ENCODE assay signal across 1 cellular context in genomic region chr2:27322766-27323591, GRCh38.
TF ChIP-seq lines count a peak whose summit lies in the region.

A gene with protein sequence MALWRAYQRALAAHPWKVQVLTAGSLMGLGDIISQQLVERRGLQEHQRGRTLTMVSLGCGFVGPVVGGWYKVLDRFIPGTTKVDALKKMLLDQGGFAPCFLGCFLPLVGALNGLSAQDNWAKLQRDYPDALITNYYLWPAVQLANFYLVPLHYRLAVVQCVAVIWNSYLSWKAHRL (minus strand): TSS chr2:27323097. CDS start chr2:27322517, 580 bp downstream.

TF ChIP-seq in HepG2, 621 proteins besides CTCF, POLR2A, EP300 and RAD21 (continued from another document and continues in another):
- TF ChIP-seq, protein P1, sequence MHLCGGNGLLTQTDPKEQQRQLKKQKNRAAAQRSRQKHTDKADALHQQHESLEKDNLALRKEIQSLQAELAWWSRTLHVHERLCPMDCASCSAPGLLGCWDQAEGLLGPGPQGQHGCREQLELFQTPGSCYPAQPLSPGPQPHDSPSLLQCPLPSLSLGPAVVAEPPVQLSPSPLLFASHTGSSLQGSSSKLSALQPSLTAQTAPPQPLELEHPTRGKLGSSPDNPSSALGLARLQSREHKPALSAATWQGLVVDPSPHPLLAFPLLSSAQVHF (CRISPR knock-in tag; IDR thresholded peaks at IDR 0.05) = no peak
- TF ChIP-seq, protein P2, sequence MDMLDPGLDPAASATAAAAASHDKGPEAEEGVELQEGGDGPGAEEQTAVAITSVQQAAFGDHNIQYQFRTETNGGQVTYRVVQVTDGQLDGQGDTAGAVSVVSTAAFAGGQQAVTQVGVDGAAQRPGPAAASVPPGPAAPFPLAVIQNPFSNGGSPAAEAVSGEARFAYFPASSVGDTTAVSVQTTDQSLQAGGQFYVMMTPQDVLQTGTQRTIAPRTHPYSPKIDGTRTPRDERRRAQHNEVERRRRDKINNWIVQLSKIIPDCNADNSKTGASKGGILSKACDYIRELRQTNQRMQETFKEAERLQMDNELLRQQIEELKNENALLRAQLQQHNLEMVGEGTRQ (IDR thresholded peaks at IDR 0.05; ENCODE audit: low read depth, low read length) = peak; percentile 96
- TF ChIP-seq, protein P2 (CRISPR knock-in tag; IDR thresholded peaks at IDR 0.05; ENCODE audit: borderline replicate concordance) = peak; percentile 97; the same call in 1 of the 2 replicates
- TF ChIP-seq ZNF205 (CRISPR knock-in tag; IDR thresholded peaks at IDR 0.05) = peak; percentile 65; the same call in 1 of the 2 replicates
- no peak for TF ChIP-seq ZFYVE20 (CRISPR knock-in tag; IDR thresholded peaks at IDR 0.05; ENCODE audit: borderline replicate concordance, low read depth)
- TF ChIP-seq FOXM1 (CRISPR knock-in tag; IDR thresholded peaks at IDR 0.05) = no peak
- TF ChIP-seq RCOR2 (CRISPR knock-in tag; IDR thresholded peaks at IDR 0.05) = peak; percentile 56; the same call in 1 of the 2 replicates
- TF ChIP-seq, protein P3, sequence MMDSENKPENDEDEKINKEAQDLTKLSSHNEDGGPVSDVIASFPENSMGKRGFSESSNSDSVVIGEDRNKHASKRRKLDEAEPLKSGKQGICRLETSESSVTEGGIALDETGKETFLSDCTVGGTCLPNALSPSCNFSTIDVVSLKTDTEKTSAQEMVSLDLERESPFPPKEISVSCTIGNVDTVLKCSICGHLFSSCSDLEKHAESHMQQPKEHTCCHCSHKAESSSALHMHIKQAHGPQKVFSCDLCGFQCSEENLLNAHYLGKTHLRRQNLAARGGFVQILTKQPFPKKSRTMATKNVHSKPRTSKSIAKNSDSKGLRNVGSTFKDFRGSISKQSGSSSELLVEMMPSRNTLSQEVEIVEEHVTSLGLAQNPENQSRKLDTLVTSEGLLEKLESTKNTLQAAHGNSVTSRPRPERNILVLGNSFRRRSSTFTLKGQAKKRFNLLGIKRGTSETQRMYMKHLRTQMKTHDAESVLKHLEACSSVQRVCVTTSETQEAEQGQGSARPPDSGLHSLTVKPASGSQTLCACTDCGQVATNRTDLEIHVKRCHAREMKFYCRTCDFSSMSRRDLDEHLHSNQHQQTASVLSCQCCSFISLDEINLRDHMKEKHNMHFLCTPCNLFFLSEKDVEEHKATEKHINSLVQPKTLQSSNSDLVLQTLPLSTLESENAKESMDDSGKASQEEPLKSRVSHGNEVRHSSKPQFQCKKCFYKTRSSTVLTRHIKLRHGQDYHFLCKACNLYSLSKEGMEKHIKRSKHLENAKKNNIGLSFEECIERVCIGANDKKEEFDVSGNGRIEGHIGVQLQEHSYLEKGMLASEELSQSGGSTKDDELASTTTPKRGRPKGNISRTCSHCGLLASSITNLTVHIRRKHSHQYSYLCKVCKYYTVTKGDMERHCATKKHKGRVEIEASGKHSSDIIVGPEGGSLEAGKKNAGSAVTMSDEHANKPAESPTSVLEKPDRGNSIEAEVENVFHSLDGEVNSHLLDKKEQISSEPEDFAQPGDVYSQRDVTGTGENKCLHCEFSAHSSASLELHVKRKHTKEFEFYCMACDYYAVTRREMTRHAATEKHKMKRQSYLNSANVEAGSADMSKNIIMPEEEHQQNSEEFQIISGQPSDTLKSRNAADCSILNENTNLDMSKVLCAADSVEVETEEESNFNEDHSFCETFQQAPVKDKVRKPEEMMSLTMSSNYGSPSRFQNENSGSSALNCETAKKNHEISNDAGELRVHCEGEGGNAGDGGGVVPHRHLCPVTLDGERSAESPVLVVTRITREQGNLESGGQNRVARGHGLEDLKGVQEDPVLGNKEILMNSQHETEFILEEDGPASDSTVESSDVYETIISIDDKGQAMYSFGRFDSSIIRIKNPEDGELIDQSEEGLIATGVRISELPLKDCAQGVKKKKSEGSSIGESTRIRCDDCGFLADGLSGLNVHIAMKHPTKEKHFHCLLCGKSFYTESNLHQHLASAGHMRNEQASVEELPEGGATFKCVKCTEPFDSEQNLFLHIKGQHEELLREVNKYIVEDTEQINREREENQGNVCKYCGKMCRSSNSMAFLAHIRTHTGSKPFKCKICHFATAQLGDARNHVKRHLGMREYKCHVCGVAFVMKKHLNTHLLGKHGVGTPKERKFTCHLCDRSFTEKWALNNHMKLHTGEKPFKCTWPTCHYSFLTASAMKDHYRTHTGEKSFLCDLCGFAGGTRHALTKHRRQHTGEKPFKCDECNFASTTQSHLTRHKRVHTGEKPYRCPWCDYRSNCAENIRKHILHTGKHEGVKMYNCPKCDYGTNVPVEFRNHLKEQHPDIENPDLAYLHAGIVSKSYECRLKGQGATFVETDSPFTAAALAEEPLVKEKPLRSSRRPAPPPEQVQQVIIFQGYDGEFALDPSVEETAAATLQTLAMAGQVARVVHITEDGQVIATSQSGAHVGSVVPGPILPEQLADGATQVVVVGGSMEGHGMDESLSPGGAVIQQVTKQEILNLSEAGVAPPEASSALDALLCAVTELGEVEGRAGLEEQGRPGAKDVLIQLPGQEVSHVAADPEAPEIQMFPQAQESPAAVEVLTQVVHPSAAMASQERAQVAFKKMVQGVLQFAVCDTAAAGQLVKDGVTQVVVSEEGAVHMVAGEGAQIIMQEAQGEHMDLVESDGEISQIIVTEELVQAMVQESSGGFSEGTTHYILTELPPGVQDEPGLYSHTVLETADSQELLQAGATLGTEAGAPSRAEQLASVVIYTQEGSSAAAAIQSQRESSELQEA (CRISPR knock-in tag; IDR thresholded peaks at IDR 0.05; ENCODE audit: not compliant biosample characterization) = no peak
- TF ChIP-seq, protein P4, sequence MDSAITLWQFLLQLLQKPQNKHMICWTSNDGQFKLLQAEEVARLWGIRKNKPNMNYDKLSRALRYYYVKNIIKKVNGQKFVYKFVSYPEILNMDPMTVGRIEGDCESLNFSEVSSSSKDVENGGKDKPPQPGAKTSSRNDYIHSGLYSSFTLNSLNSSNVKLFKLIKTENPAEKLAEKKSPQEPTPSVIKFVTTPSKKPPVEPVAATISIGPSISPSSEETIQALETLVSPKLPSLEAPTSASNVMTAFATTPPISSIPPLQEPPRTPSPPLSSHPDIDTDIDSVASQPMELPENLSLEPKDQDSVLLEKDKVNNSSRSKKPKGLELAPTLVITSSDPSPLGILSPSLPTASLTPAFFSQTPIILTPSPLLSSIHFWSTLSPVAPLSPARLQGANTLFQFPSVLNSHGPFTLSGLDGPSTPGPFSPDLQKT (CRISPR knock-in tag; IDR thresholded peaks at IDR 0.05; ENCODE audit: borderline replicate concordance) = peak; percentile 50; the same call in 1 of the 2 replicates
- TF ChIP-seq PHB2 (IDR thresholded peaks at IDR 0.05; ENCODE audit: partially characterized antibody) = no peak
- peak; percentile 66 for TF ChIP-seq FOXJ3 (CRISPR knock-in tag; IDR thresholded peaks at IDR 0.05; ENCODE audit: borderline replicate concordance)
- TF ChIP-seq PRPF4 (IDR thresholded peaks at IDR 0.05; ENCODE audit: low read depth, low read length, poor library complexity, severe bottlenecking) = no peak
- TF ChIP-seq TCF7L2 (IDR thresholded peaks at IDR 0.05; ENCODE audit: low read depth, low read length) = no peak
- TF ChIP-seq MAFF (IDR thresholded peaks at IDR 0.05; ENCODE audit: low read depth, low read length) = no peak
- TF ChIP-seq, protein P5, sequence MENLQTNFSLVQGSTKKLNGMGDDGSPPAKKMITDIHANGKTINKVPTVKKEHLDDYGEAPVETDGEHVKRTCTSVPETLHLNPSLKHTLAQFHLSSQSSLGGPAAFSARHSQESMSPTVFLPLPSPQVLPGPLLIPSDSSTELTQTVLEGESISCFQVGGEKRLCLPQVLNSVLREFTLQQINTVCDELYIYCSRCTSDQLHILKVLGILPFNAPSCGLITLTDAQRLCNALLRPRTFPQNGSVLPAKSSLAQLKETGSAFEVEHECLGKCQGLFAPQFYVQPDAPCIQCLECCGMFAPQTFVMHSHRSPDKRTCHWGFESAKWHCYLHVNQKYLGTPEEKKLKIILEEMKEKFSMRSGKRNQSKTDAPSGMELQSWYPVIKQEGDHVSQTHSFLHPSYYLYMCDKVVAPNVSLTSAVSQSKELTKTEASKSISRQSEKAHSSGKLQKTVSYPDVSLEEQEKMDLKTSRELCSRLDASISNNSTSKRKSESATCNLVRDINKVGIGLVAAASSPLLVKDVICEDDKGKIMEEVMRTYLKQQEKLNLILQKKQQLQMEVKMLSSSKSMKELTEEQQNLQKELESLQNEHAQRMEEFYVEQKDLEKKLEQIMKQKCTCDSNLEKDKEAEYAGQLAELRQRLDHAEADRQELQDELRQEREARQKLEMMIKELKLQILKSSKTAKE (CRISPR knock-in tag; IDR thresholded peaks at IDR 0.05; ENCODE audit: borderline replicate concordance) = no peak
- TF ChIP-seq RFX1 (IDR thresholded peaks at IDR 0.05) = no peak
- TF ChIP-seq ZNF17 (CRISPR knock-in tag; IDR thresholded peaks at IDR 0.05) = no peak
- TF ChIP-seq ATF7 (IDR thresholded peaks at IDR 0.05) = no peak
- peak; percentile 83; the same call in 1 of the 2 replicates for TF ChIP-seq ATF7 (CRISPR knock-in tag; IDR thresholded peaks at IDR 0.05)
- no peak for TF ChIP-seq SRSF9 (IDR thresholded peaks at IDR 0.05; ENCODE audit: borderline replicate concordance, insufficient read depth, low read depth, low read length, poor library complexity, severe bottlenecking)
- peak; percentile 56; the same call in 1 of the 2 replicates for TF ChIP-seq GZF1 (CRISPR knock-in tag; IDR thresholded peaks at IDR 0.05)
- no peak for TF ChIP-seq HOXA9 (CRISPR knock-in tag; IDR thresholded peaks at IDR 0.05; ENCODE audit: borderline replicate concordance)
- peak; percentile 81 for TF ChIP-seq CREM (IDR thresholded peaks at IDR 0.05)
- no peak for TF ChIP-seq CREM (CRISPR knock-in tag; IDR thresholded peaks at IDR 0.05)
- TF ChIP-seq, protein P6, sequence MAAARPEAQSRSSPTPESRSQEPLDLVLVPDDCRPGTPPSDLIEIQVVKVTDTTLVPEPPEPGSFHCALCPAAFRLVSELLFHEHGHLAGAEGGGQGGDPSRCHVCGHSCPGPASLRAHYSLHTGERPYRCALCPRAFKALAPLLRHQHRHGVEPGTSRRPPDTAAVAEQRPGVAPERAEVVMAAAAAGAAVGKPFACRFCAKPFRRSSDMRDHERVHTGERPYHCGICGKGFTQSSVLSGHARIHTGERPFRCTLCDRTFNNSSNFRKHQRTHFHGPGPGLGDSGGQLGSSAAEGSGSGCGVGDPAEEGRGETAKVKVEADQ (CRISPR knock-in tag; IDR thresholded peaks at IDR 0.05; ENCODE audit: borderline replicate concordance) = peak; percentile 50; the same call in 1 of the 2 replicates
- no peak for TF ChIP-seq ATF1 (CRISPR knock-in tag; IDR thresholded peaks at IDR 0.05)
- TF ChIP-seq ZNF225 (CRISPR knock-in tag; IDR thresholded peaks at IDR 0.05) = peak; percentile 47; the same call in 1 of the 2 replicates
- TF ChIP-seq MAF1 (CRISPR knock-in tag; IDR thresholded peaks at IDR 0.05; ENCODE audit: borderline replicate concordance) = no peak; the same call in 1 of the 2 replicates
- TF ChIP-seq, protein P7, sequence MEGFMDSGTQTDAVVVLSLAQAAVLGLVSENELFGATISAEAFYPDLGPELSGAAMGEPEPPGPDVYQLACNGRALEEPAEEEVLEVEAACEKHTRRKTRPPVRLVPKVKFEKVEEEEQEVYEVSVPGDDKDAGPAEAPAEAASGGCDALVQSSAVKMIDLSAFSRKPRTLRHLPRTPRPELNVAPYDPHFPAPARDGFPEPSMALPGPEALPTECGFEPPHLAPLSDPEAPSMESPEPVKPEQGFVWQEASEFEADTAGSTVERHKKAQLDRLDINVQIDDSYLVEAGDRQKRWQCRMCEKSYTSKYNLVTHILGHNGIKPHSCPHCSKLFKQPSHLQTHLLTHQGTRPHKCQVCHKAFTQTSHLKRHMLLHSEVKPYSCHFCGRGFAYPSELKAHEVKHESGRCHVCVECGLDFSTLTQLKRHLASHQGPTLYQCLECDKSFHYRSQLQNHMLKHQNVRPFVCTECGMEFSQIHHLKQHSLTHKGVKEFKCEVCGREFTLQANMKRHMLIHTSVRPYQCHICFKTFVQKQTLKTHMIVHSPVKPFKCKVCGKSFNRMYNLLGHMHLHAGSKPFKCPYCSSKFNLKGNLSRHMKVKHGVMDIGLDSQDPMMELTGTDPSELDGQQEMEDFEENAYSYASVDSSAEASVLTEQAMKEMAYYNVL (CRISPR knock-in tag; IDR thresholded peaks at IDR 0.05; ENCODE audit: borderline replicate concordance) = peak; percentile 43; the same call in 1 of the 2 replicates
- TF ChIP-seq ZNF550 (CRISPR knock-in tag; IDR thresholded peaks at IDR 0.05; ENCODE audit: borderline replicate concordance) = no peak
- 0 out of 2 replicates have a peak, but pooled peaks have one; percentile 55 for TF ChIP-seq MIXL1 (CRISPR knock-in tag; IDR thresholded peaks at IDR 0.05)
- no peak for TF ChIP-seq EHMT2 (IDR thresholded peaks at IDR 0.05; ENCODE audit: borderline replicate concordance, low read depth, low read length)
- TF ChIP-seq GATAD2A (CRISPR knock-in tag; IDR thresholded peaks at IDR 0.05) = peak; percentile 15; the same call in 1 of the 2 replicates
- peak; percentile 92; the same call in 1 of the 2 replicates for TF ChIP-seq IRX3 (CRISPR knock-in tag; IDR thresholded peaks at IDR 0.05; ENCODE audit: borderline replicate concordance, low read depth)
- TF ChIP-seq, protein P8, sequence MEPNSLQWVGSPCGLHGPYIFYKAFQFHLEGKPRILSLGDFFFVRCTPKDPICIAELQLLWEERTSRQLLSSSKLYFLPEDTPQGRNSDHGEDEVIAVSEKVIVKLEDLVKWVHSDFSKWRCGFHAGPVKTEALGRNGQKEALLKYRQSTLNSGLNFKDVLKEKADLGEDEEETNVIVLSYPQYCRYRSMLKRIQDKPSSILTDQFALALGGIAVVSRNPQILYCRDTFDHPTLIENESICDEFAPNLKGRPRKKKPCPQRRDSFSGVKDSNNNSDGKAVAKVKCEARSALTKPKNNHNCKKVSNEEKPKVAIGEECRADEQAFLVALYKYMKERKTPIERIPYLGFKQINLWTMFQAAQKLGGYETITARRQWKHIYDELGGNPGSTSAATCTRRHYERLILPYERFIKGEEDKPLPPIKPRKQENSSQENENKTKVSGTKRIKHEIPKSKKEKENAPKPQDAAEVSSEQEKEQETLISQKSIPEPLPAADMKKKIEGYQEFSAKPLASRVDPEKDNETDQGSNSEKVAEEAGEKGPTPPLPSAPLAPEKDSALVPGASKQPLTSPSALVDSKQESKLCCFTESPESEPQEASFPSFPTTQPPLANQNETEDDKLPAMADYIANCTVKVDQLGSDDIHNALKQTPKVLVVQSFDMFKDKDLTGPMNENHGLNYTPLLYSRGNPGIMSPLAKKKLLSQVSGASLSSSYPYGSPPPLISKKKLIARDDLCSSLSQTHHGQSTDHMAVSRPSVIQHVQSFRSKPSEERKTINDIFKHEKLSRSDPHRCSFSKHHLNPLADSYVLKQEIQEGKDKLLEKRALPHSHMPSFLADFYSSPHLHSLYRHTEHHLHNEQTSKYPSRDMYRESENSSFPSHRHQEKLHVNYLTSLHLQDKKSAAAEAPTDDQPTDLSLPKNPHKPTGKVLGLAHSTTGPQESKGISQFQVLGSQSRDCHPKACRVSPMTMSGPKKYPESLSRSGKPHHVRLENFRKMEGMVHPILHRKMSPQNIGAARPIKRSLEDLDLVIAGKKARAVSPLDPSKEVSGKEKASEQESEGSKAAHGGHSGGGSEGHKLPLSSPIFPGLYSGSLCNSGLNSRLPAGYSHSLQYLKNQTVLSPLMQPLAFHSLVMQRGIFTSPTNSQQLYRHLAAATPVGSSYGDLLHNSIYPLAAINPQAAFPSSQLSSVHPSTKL (CRISPR knock-in tag; IDR thresholded peaks at IDR 0.05) = peak; percentile 59
- TF ChIP-seq ZNF367 (CRISPR knock-in tag; IDR thresholded peaks at IDR 0.05; ENCODE audit: borderline replicate concordance) = peak; percentile 50; the same call in 1 of the 2 replicates
